1 cellular context compared by ENCODE assay signal in genomic region chr2:15691586-15692310, GRCh38.
TF ChIP-seq lines count a peak whose summit lies in the region.

No MANE protein-coding gene starts in this region.

TF ChIP-seq in K562, 482 proteins besides CTCF, POLR2A, EP300 and RAD21 (continued from another document):
- no peak for TF ChIP-seq ARID3A (IDR thresholded peaks at IDR 0.05; ENCODE audit: borderline replicate concordance, low read depth, low read length)
- no peak for TF ChIP-seq ATF2 (CRISPR knock-in tag; IDR thresholded peaks at IDR 0.05)
- no peak for TF ChIP-seq FOXO4 (CRISPR knock-in tag; IDR thresholded peaks at IDR 0.05)
- TF ChIP-seq NCOA2 (IDR thresholded peaks at IDR 0.05; ENCODE audit: partially characterized antibody in 2 of 2): no peak
- TF ChIP-seq ZKSCAN1 (IDR thresholded peaks at IDR 0.05; ENCODE audit: low read depth, low read length): no peak
- TF ChIP-seq MTA3 (IDR thresholded peaks at IDR 0.05; ENCODE audit: borderline replicate concordance): no peak
- no peak for TF ChIP-seq SAFB2 (IDR thresholded peaks at IDR 0.05; ENCODE audit: borderline replicate concordance, low read depth, low read length, severe bottlenecking)
- no peak for TF ChIP-seq THRA (IDR thresholded peaks at IDR 0.05)
- no peak for TF ChIP-seq ZKSCAN3 (CRISPR knock-in tag; IDR thresholded peaks at IDR 0.05)
- TF ChIP-seq ZNF717 (CRISPR knock-in tag; IDR thresholded peaks at IDR 0.05): no peak
- TF ChIP-seq ARID1B (IDR thresholded peaks at IDR 0.05): no peak
